In genomic region chr4:105966046-105966445, GRCh38 we compare ENCODE assay signal across 15 cellular contexts.
DNase-seq lines count a peak whose midpoint lies in the region; FAIRE-seq and TF ChIP-seq lines count a peak whose summit lies in the region.
"Had no signal": no experiment of that assay in that cellular context is flagged by ENCODE, and none has a peak within 500 bp of the region (broad histone marks: within the 10 kb centered on the region; RNA-seq: fewer than 3 reads in every experiment).

No MANE protein-coding gene starts in this region.

- no peak for TF ChIP-seq CTCF in D721Med (IDR thresholded peaks at IDR 0.05; ENCODE audit: insufficient read depth, missing control alignments)
- TF ChIP-seq CTCF in GM13976 (IDR thresholded peaks at IDR 0.05; ENCODE audit: borderline replicate concordance, control extremely low read depth, extremely low read depth, insufficient read depth, missing control alignments): no peak

- in situ Hi-C loops in GM23248 (cut with MboI) (no loop called here), GM13976 (cut with MboI; ENCODE audit: low sequenced_read_pairs, unreplicated experiment) (no loop called here)

- DNase-seq in GM23248: peak; percentile 81
- DNase-seq in RPMI7951 (ENCODE audit: low read depth): peak; percentile 80
- DNase-seq in epithelial cell of prostate (ENCODE audit: low read depth, low spot score): no peak
- peak; percentile 84 for DNase-seq in renal cortical epithelial cell (ENCODE audit: low read depth)
- DNase-seq in D721Med (ENCODE audit: insufficient read length, low spot score): no peak
- no peak for DNase-seq in GM13976 (ENCODE audit: low spot score)
- DNase-seq in NCI-H2196 (lab: John Stamatoyannopoulos, UW; ENCODE audit: unreplicated experiment): no peak
- DNase-seq: activated CD4-positive, alpha-beta T cell treated with anti-CD3 and anti-CD28 coated beads, Interleukin-2, amount 50 U/mL, for 1 hour; activated gamma-delta T cell; DMS79 treated with DMSO at 0.1 percent for 48 hours; hippocampal formation; NCI-H1048; NCI-H524; stimulated activated naive CD8-positive, alpha-beta T cell treated with anti-CD3 and anti-CD28 coated beads, Interleukin-15, amount 100 ng/mL, for 72 hours had no signal

- H3K9ac ChIP-seq in GM23248: no peak overlapping the region

- H3K36me3 ChIP-seq in GM23248 (ENCODE audit: low read depth): no peaks in the 10 kb centered on the region

- no peaks in the 10 kb centered on the region for H3K9me3 ChIP-seq in GM23248 (ENCODE audit: low read depth)

- H3K4me1 ChIP-seq in GM23248 (ENCODE audit: insufficient read depth): peaks cover 24% of the 10 kb centered on the region

- H3K79me2 ChIP-seq in GM23248 (ENCODE audit: insufficient read depth): no peaks in the 10 kb centered on the region

- 0 out of 2 replicates have a peak, but pooled peaks cover 3% of the 10 kb centered on the region for H3K27me3 ChIP-seq in GM23248 (replicated peaks; ENCODE audit: insufficient read depth)

- FAIRE-seq in D721Med (lab: Jason Lieb, UNC): no peak

- H2AFZ ChIP-seq in GM23248: no peak overlapping the region

- H3F3A ChIP-seq in GM23248 (ENCODE audit: insufficient read depth): no peaks in the 10 kb centered on the region

- H3K9me2 ChIP-seq in GM23248 (ENCODE audit: insufficient read depth): no peaks in the 10 kb centered on the region

- H3K4me3 ChIP-seq in GM23248: no peak overlapping the region
- H3K4me3 ChIP-seq: coronary artery had no signal

- peak overlapping the region; percentile 29 for H3K4me2 ChIP-seq in GM23248 (ENCODE audit: unreplicated experiment)

- no peaks in the 10 kb centered on the region for H4K20me1 ChIP-seq in GM23248 (ENCODE audit: insufficient read depth)

- H3K27ac ChIP-seq in GM23248: no peak overlapping the region
- peak overlapping the region; percentile 88 for H3K27ac ChIP-seq in epithelial cell of prostate
- H3K27ac ChIP-seq: coronary artery had no signal

Comparison
In these comparisons a context has a peak if more than half of its experiments do, and no peak if none do; other contexts are left out.
1. DNase-seq: peak in GM23248 (single experiment), RPMI7951 (single experiment) and renal cortical epithelial cell (single experiment); none in epithelial cell of prostate (single experiment), D721Med (single experiment), GM13976 (single experiment) and NCI-H2196 (single experiment).